ENCODE assay signal across 5 cellular contexts in the genomic region with DNA sequence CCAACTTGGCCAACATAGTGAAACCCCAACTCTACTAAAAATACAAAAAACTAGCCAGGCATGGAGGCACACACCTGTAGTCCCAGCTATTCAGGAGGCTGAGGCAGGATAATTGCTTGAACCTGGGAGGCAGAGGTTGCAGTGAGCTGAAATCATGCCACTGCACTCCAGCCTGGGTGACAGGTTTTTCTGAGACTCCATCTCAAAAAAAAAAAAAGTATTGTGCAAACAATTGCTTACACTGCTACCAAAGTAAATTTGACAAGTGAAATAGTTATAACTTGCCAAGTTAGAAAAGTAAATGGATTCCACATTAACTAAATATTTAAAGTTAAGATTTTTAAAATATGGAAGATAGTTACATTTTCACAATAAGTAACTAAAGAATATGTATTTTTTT.
DNase-seq lines count a peak whose midpoint lies in the region; ATAC-seq and TF ChIP-seq lines count a peak whose summit lies in the region.
"Not testable (repeated sequence)": the region's sequence is repeated elsewhere in the genome, so short reads cannot be mapped to it uniquely, and the experiment has no call there.

No MANE protein-coding gene starts in this region.

- H3K27me3 Mint-ChIP-seq in neural crest cell (ENCODE audit: low read depth): not testable (repeated sequence)

- not testable (repeated sequence) for H3K4me3 Mint-ChIP-seq in neural crest cell

- peak overlapping the region; percentile 12 for H3K27ac Mint-ChIP-seq in neural crest cell (ENCODE audit: unreplicated experiment)

- not testable (repeated sequence) for H3K4me1 ChIP-seq in left lung, right lobe of liver

- not testable (repeated sequence) for H3K9me3 ChIP-seq in left lung, right lobe of liver

- peaks cover 53% of the 10 kb centered on the region for H3K36me3 Mint-ChIP-seq in neural crest cell (ENCODE audit: low read depth)

- DNase-seq in LNCaP clone FGC (ENCODE audit: low read depth): peak; percentile 43
- not testable (repeated sequence) for DNase-seq in left lung; right lobe of liver; neural crest cell (ENCODE audit: low read depth, low spot score)

- H3K9me3 Mint-ChIP-seq in neural crest cell: peaks cover 23% of the 10 kb centered on the region

- not testable (repeated sequence) for TF ChIP-seq POLR2A in right lobe of liver (IDR thresholded peaks at IDR 0.05)

- peaks cover 0 to 41% of the 10 kb centered on the region in 2 donors for H3K36me3 ChIP-seq in left lung
- H3K36me3 ChIP-seq in right lobe of liver: not testable (repeated sequence)

- not testable (repeated sequence) for TF ChIP-seq CTCF in LNCaP clone FGC (IDR thresholded peaks at IDR 0.05; ENCODE audit: control insufficient read depth, extremely low read depth, insufficient read depth); VCaP (conservative IDR thresholded peaks at IDR 0.05); left lung (IDR thresholded peaks at IDR 0.05); right lobe of liver (IDR thresholded peaks at IDR 0.05); neural crest cell (conservative IDR thresholded peaks at IDR 0.05)

- not testable (repeated sequence) for H3K4me1 Mint-ChIP-seq in neural crest cell

- H3K27ac ChIP-seq in VCaP (peak overlapping the region; percentile 52), right lobe of liver (peak overlapping the region in 1 of 3 donors; percentile 11)
- not testable (repeated sequence) for H3K27ac ChIP-seq in left lung

- ATAC-seq in left lung (peak; percentile 67), right lobe of liver (peak; percentile 83 to 93 (median 89))

- H3K4me3 ChIP-seq in LNCaP clone FGC (ENCODE audit: low read depth, low read length); left lung; right lobe of liver: not testable (repeated sequence)

- not testable (repeated sequence) for H3K27me3 ChIP-seq in left lung, right lobe of liver

- intact Hi-C loops in left lung (cut with DNase I); right lobe of liver (cut with DNase I): not testable (repeated sequence)
